ENCODE assay signal across 9 cellular contexts in the genomic region with DNA sequence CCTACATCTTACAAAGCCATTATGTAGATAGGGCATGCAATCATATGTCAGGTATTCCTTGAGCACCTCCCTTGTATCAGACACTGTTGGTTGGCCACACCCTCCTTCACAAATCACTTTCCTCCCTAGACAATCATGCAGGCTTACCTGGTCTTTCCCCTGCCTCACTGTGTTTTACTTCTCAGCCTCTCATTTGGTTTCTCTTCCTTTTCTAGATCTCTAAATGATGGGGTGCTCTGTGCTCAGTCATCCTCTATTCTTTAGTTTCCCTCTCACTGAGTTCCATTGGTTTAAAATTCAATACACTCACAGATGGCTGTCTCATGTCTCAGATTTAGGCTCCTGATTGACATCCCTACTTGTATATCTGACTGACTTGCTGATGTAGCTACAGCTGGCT.
A peak's percentile ranks its signal among the peaks of the same experiment; 100 is the strongest.
DNase-seq lines count a peak whose midpoint lies in the region; ATAC-seq and TF ChIP-seq lines count a peak whose summit lies in the region.
"Had no signal": no experiment of that assay in that cellular context is flagged by ENCODE, and none has a peak within 500 bp of the region (broad histone marks: within the 10 kb centered on the region; RNA-seq: fewer than 3 reads in every experiment).

No MANE protein-coding gene starts in this region.

- no peak for TF ChIP-seq CTCF in GM10248 (IDR thresholded peaks at IDR 0.05; ENCODE audit: control extremely low read depth, extremely low read depth, low read depth, missing control alignments)

- ATAC-seq in GM19035 (IDR thresholded peaks at IDR 0.05; ENCODE audit: unreplicated experiment) (peak; percentile 96), HG02610 (IDR thresholded peaks at IDR 0.05; ENCODE audit: unreplicated experiment) (peak; percentile 91), HG03439 (IDR thresholded peaks at IDR 0.05; ENCODE audit: unreplicated experiment) (peak; percentile 95)

- POLR2A ChIA-PET in GM10248 (lab: Yijun Ruan, JAX) = no interaction called here

- CTCF ChIA-PET in GM10248 (lab: Yijun Ruan, JAX) = no interaction called here

- peak; percentile 47 for DNase-seq in GM10248 (ENCODE audit: extremely low spot score)
- no peak for DNase-seq in NCI-H146 treated with DMSO at 0.1 percent for 48 hours (lab: John Stamatoyannopoulos, UW; ENCODE audit: unreplicated experiment)
- DNase-seq in NCI-H187 treated with DMSO at 0.1 percent for 48 hours (lab: John Stamatoyannopoulos, UW) = no peak
- DNase-seq in hypothalamus (lab: John Stamatoyannopoulos, UW) = no peak
- DNase-seq in SHP77 (lab: John Stamatoyannopoulos, UW) = no peak
- DNase-seq: NCI-H510A had no signal
